ENCODE assay signal across 17 cellular contexts in the genomic region with DNA sequence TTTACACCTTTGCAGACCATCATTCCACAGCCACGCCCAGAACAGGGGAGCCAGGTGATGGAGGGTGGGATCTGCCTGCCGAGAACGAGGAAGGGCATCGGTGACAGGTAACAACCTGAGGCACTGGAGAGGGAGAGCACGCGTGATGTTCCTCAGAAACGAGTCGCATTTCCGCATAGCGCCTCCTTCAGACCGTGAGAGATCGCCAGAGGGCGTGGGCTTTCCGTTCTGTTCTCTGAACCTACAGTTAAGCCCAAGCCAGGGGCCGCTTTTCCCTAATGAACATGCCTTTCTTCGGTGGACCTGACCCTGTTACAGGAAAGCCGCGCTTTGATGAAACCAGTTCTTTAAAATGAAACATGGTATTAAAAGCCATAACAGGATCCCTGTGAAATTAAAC. TPM values are rescaled to one million over a fixed set of nuclear protein-coding genes. Genes with fewer than 3 reads are reported as not detected.
DNase-seq lines count a peak whose midpoint lies in the region; ATAC-seq and TF ChIP-seq lines count a peak whose summit lies in the region.
"Had no signal": no experiment of that assay in that cellular context is flagged by ENCODE, and none has a peak within 500 bp of the region (broad histone marks: within the 10 kb centered on the region; RNA-seq: fewer than 3 reads in every experiment).

No MANE protein-coding gene starts in this region.

- no peaks in the 10 kb centered on the region for H3K9me3 ChIP-seq in H9 (ENCODE audit: control insufficient read depth, low read depth, low read length)
- peaks cover 9% of the 10 kb centered on the region for H3K9me3 ChIP-seq in trophoblast cell (ENCODE audit: insufficient read depth, low read depth, low read length)
- H3K9me3 ChIP-seq: BE2C had no signal

- H3K36me3 ChIP-seq in GM23338 (ENCODE audit: insufficient read depth) (no peaks in the 10 kb centered on the region), trophoblast cell (ENCODE audit: control insufficient read depth in 1 of 2, insufficient read depth in 2 of 2, low read length in 2 of 2) (no peaks in the 10 kb centered on the region)
- H3K36me3 ChIP-seq: BE2C had no signal

- H3K79me2 ChIP-seq in GM23338 (replicated peaks; ENCODE audit: insufficient read depth): no peaks in the 10 kb centered on the region
- H3K79me2 ChIP-seq in H9 (ENCODE audit: insufficient read depth, low read length): no peaks in the 10 kb centered on the region
- no peaks in the 10 kb centered on the region for H3K79me2 ChIP-seq in trophoblast cell (ENCODE audit: control insufficient read depth, insufficient read depth, low read length, poor library complexity)

- peak; percentile 45 to 60 for TF ChIP-seq CTCF in GM23338 (conservative IDR thresholded peaks at IDR 0.05; ENCODE audit: low read depth in 2 of 2)
- peak; percentile 29; the same call in 2 of the 3 replicates for TF ChIP-seq CTCF in H9 (conservative IDR thresholded peaks at IDR 0.05)

- H3K23ac ChIP-seq in H9 (ENCODE audit: insufficient read length, low read depth, low read length) (no peak overlapping the region), trophoblast cell (ENCODE audit: low read length) (no peak overlapping the region)

- no peak overlapping the region for H4K12ac ChIP-seq in trophoblast cell (ENCODE audit: low read depth, low read length)

- H3K23me2 ChIP-seq in H9 (ENCODE audit: insufficient read length, low read depth, low read length, poor library complexity, severe bottlenecking): no peaks in the 10 kb centered on the region

- H3K27me3 ChIP-seq in GM23338 (ENCODE audit: insufficient read depth) (no peaks in the 10 kb centered on the region), H9 (ENCODE audit: insufficient read depth, low read length) (no peaks in the 10 kb centered on the region), trophoblast cell (ENCODE audit: insufficient read depth, low read length) (no peaks in the 10 kb centered on the region)
- H3K27me3 ChIP-seq: BE2C had no signal

- no peak overlapping the region for H4K5ac ChIP-seq in H9 (ENCODE audit: insufficient read length, low read depth, low read length)

- no peak overlapping the region for H3K4me2 ChIP-seq in GM23338
- no peak overlapping the region for H3K4me2 ChIP-seq in H9 (ENCODE audit: insufficient read depth, insufficient read length, low read length)
- no peak overlapping the region for H3K4me2 ChIP-seq in trophoblast cell (ENCODE audit: low read length)

- no peak overlapping the region for H2AK5ac ChIP-seq in H9 (ENCODE audit: insufficient read length, low read length)
- H2AK5ac ChIP-seq in trophoblast cell (ENCODE audit: low read length): no peak overlapping the region

- H3K18ac ChIP-seq in H9 (ENCODE audit: insufficient read length, low read depth, low read length) (no peak overlapping the region), trophoblast cell (ENCODE audit: low read length) (no peak overlapping the region)

- no peak overlapping the region for H3K27ac ChIP-seq in GM23338 (ENCODE audit: low read depth)
- no peak overlapping the region for H3K27ac ChIP-seq in H9 (ENCODE audit: insufficient read length, low read depth, low read length)
- H3K27ac ChIP-seq in cingulate gyrus (ENCODE audit: low read depth, low read length): peak overlapping the region; percentile 55
- no peak overlapping the region for H3K27ac ChIP-seq in trophoblast cell (ENCODE audit: low read depth, low read length)
- H3K27ac ChIP-seq: HL-60 had no signal

- CTCF ChIA-PET in activated CD4-positive, alpha-beta T cell treated with anti-CD3 and anti-CD28 coated beads, Interleukin-2, amount 10 ng/mL, durations not matched to agents 7 days and 5 days (lab: Charles Lee): no interaction called here

- peak; percentile 56 for DNase-seq in GM23338 (ENCODE audit: low spot score)
- no peak for DNase-seq in H9
- no peak for DNase-seq in trophoblast cell
- no peak for DNase-seq in activated CD4-positive, alpha-beta T cell treated with anti-CD3 and anti-CD28 coated beads, Interleukin-2, amount 10 ng/mL, durations not matched to agents 7 days and 5 days
- no peak for DNase-seq in H4 (ENCODE audit: low spot score)
- DNase-seq: ACHN; BE2C; C1 segment of cervical spinal cord; CD4-positive, CD25-positive, alpha-beta regulatory T cell; CD8-positive, alpha-beta memory T cell; COR-L47; DMS 273 treated with DMSO at 0.1 percent for 48 hours; DMS53; HCEC 1CT had no signal

- H3T11ph ChIP-seq in H9 (ENCODE audit: low read length): no peak overlapping the region

- no peak overlapping the region for H4K8ac ChIP-seq in H9 (replicated peaks; ENCODE audit: insufficient read length, low read depth, low read length)
- H4K8ac ChIP-seq in trophoblast cell (ENCODE audit: low read depth, low read length): no peak overlapping the region

- H3K9me2 ChIP-seq in GM23338 (ENCODE audit: insufficient read depth): no peaks in the 10 kb centered on the region

- peaks cover 11% of the 10 kb centered on the region for H3K27me3 Mint-ChIP-seq in GM23338 (ENCODE audit: insufficient read depth, low read depth, poor library complexity)
- peaks cover 27% of the 10 kb centered on the region for H3K27me3 Mint-ChIP-seq in H9 (ENCODE audit: low read depth)
- H3K27me3 Mint-ChIP-seq in activated CD4-positive, alpha-beta T cell treated with anti-CD3 and anti-CD28 coated beads, Interleukin-2, amount 10 ng/mL, durations not matched to agents 7 days and 5 days: peaks cover 2% of the 10 kb centered on the region

- POLR2A ChIA-PET in activated CD4-positive, alpha-beta T cell treated with anti-CD3 and anti-CD28 coated beads, Interleukin-2, amount 10 ng/mL, durations not matched to agents 7 days and 5 days (lab: Charles Lee): no interaction called here

- no peak overlapping the region for H2BK15ac ChIP-seq in H9 (ENCODE audit: low read depth, low read length)

- no peak overlapping the region for H3K4me3 ChIP-seq in GM23338
- peak overlapping the region; percentile 32 for H3K4me3 ChIP-seq in trophoblast cell (ENCODE audit: low read depth, low read length)

- no peak overlapping the region for H3K27ac Mint-ChIP-seq in GM23338
- no peak overlapping the region for H3K27ac Mint-ChIP-seq in H9
- H3K27ac Mint-ChIP-seq in activated CD4-positive, alpha-beta T cell treated with anti-CD3 and anti-CD28 coated beads, Interleukin-2, amount 10 ng/mL, durations not matched to agents 7 days and 5 days: no peak overlapping the region
- H3K27ac Mint-ChIP-seq: CD4-positive, CD25-positive, alpha-beta regulatory T cell; CD8-positive, alpha-beta memory T cell had no signal

- ATAC-seq in GM23338 (peak; percentile 56), HG03442 (IDR thresholded peaks at IDR 0.05; ENCODE audit: unreplicated experiment) (no peak)

- H2BK20ac ChIP-seq in H9 (ENCODE audit: low read depth, low read length, poor library complexity, severe bottlenecking): no peak overlapping the region

- no peak overlapping the region for H2BK120ac ChIP-seq in H9 (ENCODE audit: low read depth, low read length, poor library complexity, severe bottlenecking)
- no peak overlapping the region for H2BK120ac ChIP-seq in trophoblast cell (ENCODE audit: insufficient read depth, low read length, poor library complexity)

- H3K9me3 Mint-ChIP-seq in GM23338 (no peaks in the 10 kb centered on the region), H9 (peaks cover 3 to 4% of the 10 kb centered on the region in 2 experiments; a peak in 2 of 5 replicates)
- no peaks in the 10 kb centered on the region for H3K9me3 Mint-ChIP-seq in activated CD4-positive, alpha-beta T cell treated with anti-CD3 and anti-CD28 coated beads, Interleukin-2, amount 10 ng/mL, durations not matched to agents 7 days and 5 days

- no peaks in the 10 kb centered on the region for H3K4me1 ChIP-seq in GM23338 (ENCODE audit: insufficient read depth)
- no peaks in the 10 kb centered on the region for H3K4me1 ChIP-seq in H9 (ENCODE audit: insufficient read depth, low read length)
- H3K4me1 ChIP-seq in trophoblast cell (ENCODE audit: control insufficient read depth in 1 of 2, insufficient read depth in 2 of 2, low read length in 2 of 2): no peaks in the 10 kb centered on the region
- H3K4me1 ChIP-seq: BE2C had no signal

- H3K79me1 ChIP-seq in H9 (ENCODE audit: insufficient read depth, low read depth, low read length, poor library complexity, severe bottlenecking): no peaks in the 10 kb centered on the region
- no peaks in the 10 kb centered on the region for H3K79me1 ChIP-seq in trophoblast cell (ENCODE audit: low read length)

- no peaks in the 10 kb centered on the region for H3F3A ChIP-seq in GM23338 (replicated peaks; ENCODE audit: low read depth)

- no peaks in the 10 kb centered on the region for H4K20me1 ChIP-seq in GM23338 (replicated peaks; ENCODE audit: insufficient read depth)
- no peaks in the 10 kb centered on the region for H4K20me1 ChIP-seq in H9 (ENCODE audit: control insufficient read depth, insufficient read depth, insufficient read length)

- H3K4me1 Mint-ChIP-seq in GM23338: no peaks in the 10 kb centered on the region
- H3K4me1 Mint-ChIP-seq in H9: no peaks in the 10 kb centered on the region
- no peaks in the 10 kb centered on the region for H3K4me1 Mint-ChIP-seq in activated CD4-positive, alpha-beta T cell treated with anti-CD3 and anti-CD28 coated beads, Interleukin-2, amount 10 ng/mL, durations not matched to agents 7 days and 5 days
- H3K4me1 Mint-ChIP-seq: CD4-positive, CD25-positive, alpha-beta regulatory T cell; CD8-positive, alpha-beta memory T cell had no signal

- H3K4ac ChIP-seq in H9 (ENCODE audit: low read depth, low read length): no peak overlapping the region
- no peak overlapping the region for H3K4ac ChIP-seq in trophoblast cell (ENCODE audit: low read depth, low read length)

- no peaks in the 10 kb centered on the region for H3K36me3 Mint-ChIP-seq in GM23338 (ENCODE audit: low read depth)
- no peaks in the 10 kb centered on the region; a peak in 1 of 7 replicates for H3K36me3 Mint-ChIP-seq in H9 (ENCODE audit: insufficient read depth in 1 of 3, low read depth in 3 of 3)
- H3K36me3 Mint-ChIP-seq in activated CD4-positive, alpha-beta T cell treated with anti-CD3 and anti-CD28 coated beads, Interleukin-2, amount 10 ng/mL, durations not matched to agents 7 days and 5 days (ENCODE audit: low read depth): no peaks in the 10 kb centered on the region
- H3K36me3 Mint-ChIP-seq: CD4-positive, CD25-positive, alpha-beta regulatory T cell; CD8-positive, alpha-beta memory T cell had no signal

- H4K91ac ChIP-seq in H9 (ENCODE audit: insufficient read length, low read depth, low read length) (no peak overlapping the region), trophoblast cell (ENCODE audit: low read depth, low read length) (no peak overlapping the region)

- H3K14ac ChIP-seq in H9 (ENCODE audit: insufficient read depth, low read length) (no peak overlapping the region), trophoblast cell (ENCODE audit: low read length) (no peak overlapping the region)

- H2BK5ac ChIP-seq in H9 (ENCODE audit: insufficient read length, low read length) (no peak overlapping the region), trophoblast cell (ENCODE audit: low read depth, low read length, poor library complexity) (no peak overlapping the region)

- H3K9ac ChIP-seq in H9 (ENCODE audit: extremely low read depth, insufficient read length, low read length) (no peak overlapping the region), trophoblast cell (ENCODE audit: low read length) (peak overlapping the region; percentile 16)

- H2BK12ac ChIP-seq in H9 (ENCODE audit: insufficient read length, low read depth, low read length) (no peak overlapping the region), trophoblast cell (ENCODE audit: low read length) (no peak overlapping the region)

- WGBS in H9 (ENCODE audit: extremely low coverage, insufficient read length, low lambda C conversion rate): no CpG with 5 or more reads among the region's 18 CpGs
- WGBS in trophoblast cell (ENCODE audit: extremely low coverage, insufficient coverage, insufficient read length): no CpG with 5 or more reads among the region's 18 CpGs

- H3K4me3 Mint-ChIP-seq in GM23338 (no peak overlapping the region), H9 (no peak overlapping the region)
- no peak overlapping the region for H3K4me3 Mint-ChIP-seq in activated CD4-positive, alpha-beta T cell treated with anti-CD3 and anti-CD28 coated beads, Interleukin-2, amount 10 ng/mL, durations not matched to agents 7 days and 5 days
- H3K4me3 Mint-ChIP-seq: CD4-positive, CD25-positive, alpha-beta regulatory T cell; CD8-positive, alpha-beta memory T cell had no signal

- H2AFZ ChIP-seq in GM23338: no peak overlapping the region
- no peak overlapping the region for H2AFZ ChIP-seq in H9 (ENCODE audit: low read length)
- no peak overlapping the region for H2AFZ ChIP-seq in trophoblast cell (ENCODE audit: insufficient read depth, low read length, poor library complexity)

- H3K56ac ChIP-seq in H9 (ENCODE audit: insufficient read length, low read depth, low read length): no peak overlapping the region

RNA-seq across cellular contexts. Expression of gene ADAMTS2, which starts 17.1 kb away (rescaled TPM):
- 6.4 and 8.1 TPM in 2 replicates for total RNA-seq in GM23338 (2014; rRNA removed; shearing (Covaris generic))
- polyA plus RNA-seq in GM23338 (2016; fragmentation: Nextera tagmentation; extraction: Ambion mirVana): 1.6 and 2.1 TPM in 2 replicates
- 5.4 and 5.9 TPM in 2 replicates for total RNA-seq in H9 (2021)
- 26.0 and 27.6 TPM in 2 replicates for polyA plus RNA-seq in trophoblast cell (2013)
- total RNA-seq in activated CD4-positive, alpha-beta T cell treated with anti-CD3 and anti-CD28 coated beads, Interleukin-2, amount 10 ng/mL, durations not matched to agents 7 days and 5 days: not detected
- total RNA-seq in H4 (2014; rRNA removed; shearing (Covaris generic)): 0.21 and 1.2 TPM in 2 replicates
- total RNA-seq: CD4-positive, CD25-positive, alpha-beta regulatory T cell; CD8-positive, alpha-beta memory T cell had no signal
- polyA plus RNA-seq: CD8-positive, alpha-beta memory T cell had no signal
